1 cellular context compared by ENCODE assay signal in the genomic region with DNA sequence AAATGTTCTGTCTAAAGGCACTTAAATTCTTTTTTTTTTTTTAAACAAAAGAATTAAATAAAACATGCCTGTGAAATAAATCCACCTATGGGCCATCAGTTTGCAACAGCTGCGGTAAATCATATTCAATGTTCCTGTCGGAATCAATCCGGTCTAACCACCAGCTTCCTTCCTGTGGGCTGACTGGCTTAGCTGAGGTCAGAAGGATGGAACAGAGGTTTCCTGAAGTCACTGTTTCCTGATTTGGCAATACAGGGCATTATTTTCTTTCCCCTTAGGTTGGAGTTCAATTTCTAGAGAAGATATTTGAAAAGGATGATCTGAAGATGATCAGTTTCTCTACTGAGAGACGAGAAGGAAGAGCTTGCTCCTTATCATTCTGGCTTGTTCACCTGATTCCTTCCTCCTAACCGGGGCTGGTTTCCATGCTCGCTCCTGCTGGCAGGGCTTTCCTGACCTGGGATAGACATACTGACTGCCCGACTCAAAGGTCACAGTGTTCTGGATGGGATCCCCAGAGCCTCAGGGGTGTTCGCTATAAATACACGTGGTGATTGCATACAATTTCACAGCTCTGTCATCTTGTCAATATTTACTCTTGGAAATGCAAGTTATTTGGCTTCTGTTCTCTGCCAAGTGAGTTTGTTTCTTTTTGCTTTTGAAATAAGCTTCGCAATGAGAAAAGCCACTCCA.
TF ChIP-seq lines count a peak whose summit lies in the region.

No MANE protein-coding gene starts in this region.

TF ChIP-seq in HepG2, 621 proteins besides CTCF, POLR2A, EP300 and RAD21 (continued from another document):
- TF ChIP-seq, protein P1, sequence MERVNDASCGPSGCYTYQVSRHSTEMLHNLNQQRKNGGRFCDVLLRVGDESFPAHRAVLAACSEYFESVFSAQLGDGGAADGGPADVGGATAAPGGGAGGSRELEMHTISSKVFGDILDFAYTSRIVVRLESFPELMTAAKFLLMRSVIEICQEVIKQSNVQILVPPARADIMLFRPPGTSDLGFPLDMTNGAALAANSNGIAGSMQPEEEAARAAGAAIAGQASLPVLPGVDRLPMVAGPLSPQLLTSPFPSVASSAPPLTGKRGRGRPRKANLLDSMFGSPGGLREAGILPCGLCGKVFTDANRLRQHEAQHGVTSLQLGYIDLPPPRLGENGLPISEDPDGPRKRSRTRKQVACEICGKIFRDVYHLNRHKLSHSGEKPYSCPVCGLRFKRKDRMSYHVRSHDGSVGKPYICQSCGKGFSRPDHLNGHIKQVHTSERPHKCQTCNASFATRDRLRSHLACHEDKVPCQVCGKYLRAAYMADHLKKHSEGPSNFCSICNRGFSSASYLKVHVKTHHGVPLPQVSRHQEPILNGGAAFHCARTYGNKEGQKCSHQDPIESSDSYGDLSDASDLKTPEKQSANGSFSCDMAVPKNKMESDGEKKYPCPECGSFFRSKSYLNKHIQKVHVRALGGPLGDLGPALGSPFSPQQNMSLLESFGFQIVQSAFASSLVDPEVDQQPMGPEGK (CRISPR knock-in tag; IDR thresholded peaks at IDR 0.05) = peak; percentile 31
- TF ChIP-seq HNRNPK (IDR thresholded peaks at IDR 0.05; ENCODE audit: low read depth, low read length, poor library complexity, severe bottlenecking) (no peak), KLF12 (CRISPR knock-in tag; IDR thresholded peaks at IDR 0.05; ENCODE audit: borderline replicate concordance) (no peak), SMAD3 (CRISPR knock-in tag; IDR thresholded peaks at IDR 0.05) (0 out of 2 replicates have a peak, but pooled peaks have one; percentile 18), FOXP1 (IDR thresholded peaks at IDR 0.05) (no peak), FOXP1 (CRISPR knock-in tag; IDR thresholded peaks at IDR 0.05) (peak; percentile 68), NFYB (CRISPR knock-in tag; IDR thresholded peaks at IDR 0.05) (no peak), FOXK2 (IDR thresholded peaks at IDR 0.05) (no peak), SCMH1 (CRISPR knock-in tag; IDR thresholded peaks at IDR 0.05; ENCODE audit: borderline replicate concordance) (no peak), ZBTB1 (CRISPR knock-in tag; IDR thresholded peaks at IDR 0.05; ENCODE audit: borderline replicate concordance) (no peak), ZNF572 (CRISPR knock-in tag; IDR thresholded peaks at IDR 0.05) (no peak), PBX2 (CRISPR knock-in tag; IDR thresholded peaks at IDR 0.05) (no peak), THAP8 (CRISPR knock-in tag; IDR thresholded peaks at IDR 0.05; ENCODE audit: borderline replicate concordance) (no peak), NR2C2 (CRISPR knock-in tag; IDR thresholded peaks at IDR 0.05; ENCODE audit: borderline replicate concordance) (peak; percentile 67), TCF12 (IDR thresholded peaks at IDR 0.05) (no peak), TCF12 (CRISPR knock-in tag; IDR thresholded peaks at IDR 0.05) (no peak), BRCA1 (CRISPR knock-in tag; IDR thresholded peaks at IDR 0.05) (no peak)
- TF ChIP-seq, protein P2, sequence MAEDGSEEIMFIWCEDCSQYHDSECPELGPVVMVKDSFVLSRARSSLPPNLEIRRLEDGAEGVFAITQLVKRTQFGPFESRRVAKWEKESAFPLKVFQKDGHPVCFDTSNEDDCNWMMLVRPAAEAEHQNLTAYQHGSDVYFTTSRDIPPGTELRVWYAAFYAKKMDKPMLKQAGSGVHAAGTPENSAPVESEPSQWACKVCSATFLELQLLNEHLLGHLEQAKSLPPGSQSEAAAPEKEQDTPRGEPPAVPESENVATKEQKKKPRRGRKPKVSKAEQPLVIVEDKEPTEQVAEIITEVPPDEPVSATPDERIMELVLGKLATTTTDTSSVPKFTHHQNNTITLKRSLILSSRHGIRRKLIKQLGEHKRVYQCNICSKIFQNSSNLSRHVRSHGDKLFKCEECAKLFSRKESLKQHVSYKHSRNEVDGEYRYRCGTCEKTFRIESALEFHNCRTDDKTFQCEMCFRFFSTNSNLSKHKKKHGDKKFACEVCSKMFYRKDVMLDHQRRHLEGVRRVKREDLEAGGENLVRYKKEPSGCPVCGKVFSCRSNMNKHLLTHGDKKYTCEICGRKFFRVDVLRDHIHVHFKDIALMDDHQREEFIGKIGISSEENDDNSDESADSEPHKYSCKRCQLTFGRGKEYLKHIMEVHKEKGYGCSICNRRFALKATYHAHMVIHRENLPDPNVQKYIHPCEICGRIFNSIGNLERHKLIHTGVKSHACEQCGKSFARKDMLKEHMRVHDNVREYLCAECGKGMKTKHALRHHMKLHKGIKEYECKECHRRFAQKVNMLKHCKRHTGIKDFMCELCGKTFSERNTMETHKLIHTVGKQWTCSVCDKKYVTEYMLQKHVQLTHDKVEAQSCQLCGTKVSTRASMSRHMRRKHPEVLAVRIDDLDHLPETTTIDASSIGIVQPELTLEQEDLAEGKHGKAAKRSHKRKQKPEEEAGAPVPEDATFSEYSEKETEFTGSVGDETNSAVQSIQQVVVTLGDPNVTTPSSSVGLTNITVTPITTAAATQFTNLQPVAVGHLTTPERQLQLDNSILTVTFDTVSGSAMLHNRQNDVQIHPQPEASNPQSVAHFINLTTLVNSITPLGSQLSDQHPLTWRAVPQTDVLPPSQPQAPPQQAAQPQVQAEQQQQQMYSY (CRISPR knock-in tag; IDR thresholded peaks at IDR 0.05) = no peak
- TF ChIP-seq, protein P3, sequence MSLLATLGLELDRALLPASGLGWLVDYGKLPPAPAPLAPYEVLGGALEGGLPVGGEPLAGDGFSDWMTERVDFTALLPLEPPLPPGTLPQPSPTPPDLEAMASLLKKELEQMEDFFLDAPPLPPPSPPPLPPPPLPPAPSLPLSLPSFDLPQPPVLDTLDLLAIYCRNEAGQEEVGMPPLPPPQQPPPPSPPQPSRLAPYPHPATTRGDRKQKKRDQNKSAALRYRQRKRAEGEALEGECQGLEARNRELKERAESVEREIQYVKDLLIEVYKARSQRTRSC (CRISPR knock-in tag; IDR thresholded peaks at IDR 0.05; ENCODE audit: low read depth) = no peak
